In genomic region chr5:657570-657969, GRCh38 we compare ENCODE assay signal across 1 cellular context.
TF ChIP-seq lines count a peak whose summit lies in the region.

No MANE protein-coding gene starts in this region.

TF ChIP-seq in SK-N-SH treated with all-trans-retinoic acid at 6 μM for 48 hours, 23 proteins besides CTCF, POLR2A, EP300 and RAD21 (continued from another document):
- TF ChIP-seq TSHZ2 (CRISPR knock-in tag; IDR thresholded peaks at IDR 0.05) (no peak), ZFP30 (CRISPR knock-in tag; IDR thresholded peaks at IDR 0.05) (no peak), ZC3H10 (CRISPR knock-in tag; IDR thresholded peaks at IDR 0.05) (no peak), ESRRG (CRISPR knock-in tag; IDR thresholded peaks at IDR 0.05) (no peak), ISL1 (CRISPR knock-in tag; IDR thresholded peaks at IDR 0.05) (no peak)
